In the genomic region with DNA sequence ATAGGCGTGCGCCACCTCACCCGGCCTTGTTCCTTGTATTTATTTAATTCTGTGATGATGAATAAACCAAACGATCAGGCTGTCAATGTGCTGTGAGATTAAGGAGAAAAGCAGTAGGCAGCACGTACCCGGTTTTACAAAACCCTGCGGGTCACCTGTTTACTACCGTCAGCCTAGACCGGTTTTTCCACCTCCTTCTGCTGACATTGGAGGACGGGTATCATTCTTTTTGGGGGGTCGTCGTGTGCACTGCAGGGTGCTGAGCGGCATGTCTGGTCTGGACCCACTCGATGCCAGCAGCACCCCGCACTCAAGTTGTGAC, we compare ENCODE assay signal across 8 cellular contexts. TPM values are rescaled to one million over a fixed set of nuclear protein-coding genes. Genes with fewer than 3 reads are reported as not detected.
DNase-seq lines count a peak whose midpoint lies in the region; ATAC-seq, FAIRE-seq and TF ChIP-seq lines count a peak whose summit lies in the region.

No MANE protein-coding gene starts in this region.

- no peaks in the 10 kb centered on the region for H3K36me3 ChIP-seq in kidney (ENCODE audit: control insufficient read depth in 1 of 2, insufficient read depth in 2 of 2, low read length in 2 of 2)
- no peaks in the 10 kb centered on the region for H3K36me3 ChIP-seq in thoracic aorta

- no peaks in the 10 kb centered on the region for H3K9me3 Mint-ChIP-seq in activated naive CD4-positive, alpha-beta T cell treated with anti-CD3 and anti-CD28 coated beads for 36 hours
- H3K9me3 Mint-ChIP-seq in activated naive CD8-positive, alpha-beta T cell (ENCODE audit: low read depth), result no peaks in the 10 kb centered on the region

- peaks cover 19% of the 10 kb centered on the region for H3K36me3 Mint-ChIP-seq in activated naive CD4-positive, alpha-beta T cell treated with anti-CD3 and anti-CD28 coated beads for 36 hours (ENCODE audit: low read depth)
- H3K36me3 Mint-ChIP-seq in activated naive CD8-positive, alpha-beta T cell, result peaks cover 2% of the 10 kb centered on the region

- intact Hi-C loops in activated naive CD4-positive, alpha-beta T cell treated with anti-CD3 and anti-CD28 coated beads for 36 hours (cut with micrococcal nuclease), result loop anchor here (2.0 to 10.0 kb wide), 5 partner anchors 52 to 744 kb away; partner anchors contain the start of genes CNN2, KLF16, RNF126 and RNU6-2
- intact Hi-C loops in kidney (cut with DNase I), result no loop called here

- FAIRE-seq in kidney (lab: Jason Lieb, UNC), result no peak

- H3K9ac ChIP-seq in kidney (ENCODE audit: low read length in 2 of 2), result peak overlapping the region; percentile 29 to 67

- DNase-seq in activated naive CD4-positive, alpha-beta T cell treated with anti-CD3 and anti-CD28 coated beads for 36 hours, result no peak
- no peak for DNase-seq in activated naive CD4-positive, alpha-beta T cell treated with Interleukin-2 at 50 U/mL for 16 hours
- peak; percentile 70 for DNase-seq in kidney
- DNase-seq in thoracic aorta (ENCODE audit: low spot score), result no peak
- DNase-seq in stimulated activated CD4-positive, alpha-beta T cell treated with anti-CD3 and anti-CD28 coated beads, Interleukin-12 subunit alpha, Interleukin-12 subunit beta, amount 100 ng/mL, for 4 hours, result no peak
- DNase-seq in DMS 273 treated with DMSO at 0.1 percent for 48 hours (lab: John Stamatoyannopoulos, UW), result no peak
- DNase-seq in NCI-H1930 (lab: John Stamatoyannopoulos, UW), result no peak

- H3K9me3 ChIP-seq in kidney (ENCODE audit: control insufficient read depth in 1 of 2, low read length in 2 of 2), result no peaks in the 10 kb centered on the region
- no peaks in the 10 kb centered on the region for H3K9me3 ChIP-seq in thoracic aorta

- H3K27me3 ChIP-seq in thoracic aorta (replicated peaks; ENCODE audit: insufficient read depth), result no peaks in the 10 kb centered on the region

- H3K4me1 ChIP-seq in kidney (ENCODE audit: control insufficient read depth in 1 of 2, insufficient read depth in 1 of 2, low read depth in 1 of 2, low read length in 2 of 2), result peaks cover 21 to 38% of the 10 kb centered on the region in 2 donors
- H3K4me1 ChIP-seq in thoracic aorta (ENCODE audit: control insufficient read depth in 1 of 2, low read depth in 2 of 2), result peaks cover 24 to 46% of the 10 kb centered on the region in 2 donors

- H3K27ac ChIP-seq in kidney (ENCODE audit: low read depth in 2 of 2, low read length in 2 of 2) (peak overlapping the region; percentile 88 to 91), thoracic aorta (peak overlapping the region in 1 of 2 donors; percentile 55)

- H3K27me3 Mint-ChIP-seq in activated naive CD4-positive, alpha-beta T cell treated with anti-CD3 and anti-CD28 coated beads for 36 hours (ENCODE audit: low read depth), result peaks cover 5% of the 10 kb centered on the region
- H3K27me3 Mint-ChIP-seq in activated naive CD8-positive, alpha-beta T cell, result no peaks in the 10 kb centered on the region

- CTCF ChIA-PET in activated naive CD4-positive, alpha-beta T cell treated with anti-CD3 and anti-CD28 coated beads for 36 hours (lab: Charles Lee), result no interaction called here

- TF ChIP-seq CTCF in kidney (IDR thresholded peaks at IDR 0.05; ENCODE audit: borderline replicate concordance, extremely low read depth, insufficient read depth), result no peak
- no peak for TF ChIP-seq CTCF in thoracic aorta (IDR thresholded peaks at IDR 0.05)

- peaks cover 38% of the 10 kb centered on the region for H3K4me1 Mint-ChIP-seq in activated naive CD4-positive, alpha-beta T cell treated with anti-CD3 and anti-CD28 coated beads for 36 hours (ENCODE audit: low read depth)
- peaks cover 37% of the 10 kb centered on the region for H3K4me1 Mint-ChIP-seq in activated naive CD8-positive, alpha-beta T cell (ENCODE audit: low read depth)

- ATAC-seq in thoracic aorta (ENCODE audit: insufficient number of reproducible peaks, low FRiP score, low read depth), result no peak

- peak overlapping the region; percentile 41 for H3K27ac Mint-ChIP-seq in activated naive CD4-positive, alpha-beta T cell treated with anti-CD3 and anti-CD28 coated beads for 36 hours
- peak overlapping the region; percentile 83 for H3K27ac Mint-ChIP-seq in activated naive CD8-positive, alpha-beta T cell

- peak overlapping the region; percentile 69 for H3K4me3 Mint-ChIP-seq in activated naive CD4-positive, alpha-beta T cell treated with anti-CD3 and anti-CD28 coated beads for 36 hours
- peak overlapping the region; percentile 75 for H3K4me3 Mint-ChIP-seq in activated naive CD8-positive, alpha-beta T cell

- peak overlapping the region; percentile 47 to 72 for H3K4me3 ChIP-seq in kidney (ENCODE audit: low read length in 2 of 2)
- H3K4me3 ChIP-seq in thoracic aorta, result peak overlapping the region; percentile 75

RNA-seq across cellular contexts. Expression of gene DAZAP1, which starts 0.9 kb away (rescaled TPM):
- 100 to 1,000 TPM; 253 to 265 TPM for total RNA-seq in activated naive CD4-positive, alpha-beta T cell treated with anti-CD3 and anti-CD28 coated beads for 36 hours
- total RNA-seq in kidney (98.5 TPM), thoracic aorta (10 to 100 TPM; 34.9 to 76.9 TPM)
- 47.7 TPM for polyA plus RNA-seq in kidney (ENCODE audit: insufficient read depth, low read depth, low replicate concordance)

RNA-seq across cellular contexts. Expression of gene GAMT, which starts 5.1 kb away (rescaled TPM):
- 10 to 100 TPM; 23.5 to 25.0 TPM for total RNA-seq in activated naive CD4-positive, alpha-beta T cell treated with anti-CD3 and anti-CD28 coated beads for 36 hours
- total RNA-seq in kidney, result 16.3 TPM
- 209 TPM for polyA plus RNA-seq in kidney (ENCODE audit: insufficient read depth, low read depth, low replicate concordance)
- total RNA-seq in thoracic aorta, result 10 to 100 TPM; 27.6 to 55.1 TPM

RNA-seq across cellular contexts. Expression of gene NDUFS7, which starts 22.8 kb away (rescaled TPM):
- total RNA-seq in activated naive CD4-positive, alpha-beta T cell treated with anti-CD3 and anti-CD28 coated beads for 36 hours, result 100 to 1,000 TPM; 138 to 148 TPM
- 85.5 TPM for total RNA-seq in kidney
- 265 TPM for polyA plus RNA-seq in kidney (ENCODE audit: insufficient read depth, low read depth, low replicate concordance)
- total RNA-seq in thoracic aorta, result 100 to 1,000 TPM in 1 of 2 donors, 10 to 100 TPM in 1; 83.3 to 110 TPM

RNA-seq across cellular contexts. Expression of gene RPS15, which starts 31.7 kb away (rescaled TPM):
- total RNA-seq in activated naive CD4-positive, alpha-beta T cell treated with anti-CD3 and anti-CD28 coated beads for 36 hours, result 1,000 to 10,000 TPM; 1,902 to 1,906 TPM
- total RNA-seq in kidney (893 TPM), thoracic aorta (1,000 to 10,000 TPM; 1,512 to 2,119 TPM)
- polyA plus RNA-seq in kidney (ENCODE audit: insufficient read depth, low read depth, low replicate concordance), result 1,823 TPM

RNA-seq across cellular contexts. Expression of gene APC2, which starts 43.5 kb away (rescaled TPM):
- total RNA-seq in activated naive CD4-positive, alpha-beta T cell treated with anti-CD3 and anti-CD28 coated beads for 36 hours, result under 1 TPM; 0.07 to 0.12 TPM
- total RNA-seq in kidney (0.25 TPM), thoracic aorta (under 1 TPM; 0.41 to 0.78 TPM)
- polyA plus RNA-seq in kidney (ENCODE audit: insufficient read depth, low read depth, low replicate concordance), result not detected
